Comparison of ENCODE assay signal across 18 cellular contexts in the genomic region with DNA sequence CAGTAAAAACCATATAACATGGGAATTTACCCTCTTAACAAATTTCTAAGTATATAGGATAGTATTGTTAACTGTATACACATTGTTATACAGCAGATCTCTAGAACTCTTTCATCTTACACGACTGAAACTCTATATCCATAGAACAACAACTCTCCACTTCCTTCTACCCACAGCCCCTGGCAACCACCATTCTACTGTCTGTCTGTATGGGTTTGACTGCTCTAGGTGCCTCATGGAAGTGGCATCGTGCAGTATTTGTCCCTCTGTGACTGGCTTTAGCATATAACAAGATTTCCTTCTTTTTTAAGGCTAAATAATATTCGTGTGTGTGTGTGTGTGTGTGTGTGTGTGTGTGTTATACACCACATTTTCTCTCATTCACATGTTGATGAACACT.
"Had no signal": no experiment of that assay in that cellular context is flagged by ENCODE, and none has a peak within 500 bp of the region (broad histone marks: within the 10 kb centered on the region; RNA-seq: fewer than 3 reads in every experiment).

No MANE protein-coding gene starts in this region.

- ATAC-seq: foreskin keratinocyte, SK-N-SH treated with all-trans-retinoic acid at 6 μM for 48 hours had no signal

- DNase-seq: activated CD4-positive, alpha-beta T cell treated with anti-CD3 and anti-CD28 coated beads for 1 hour; activated CD4-positive, alpha-beta T cell treated with anti-CD3 and anti-CD28 coated beads, Interleukin-2, amount 50 U/mL, for 48 hours; activated gamma-delta T cell; caudate nucleus; effector memory CD8-positive, alpha-beta T cell; foreskin keratinocyte; glutamatergic neuron; mammary epithelial cell; midbrain; stimulated activated CD4-positive, alpha-beta T cell treated with anti-CD3 and anti-CD28 coated beads, Interleukin-2, amount 100 ng/mL, for 24 hours; stimulated activated naive CD4-positive, alpha-beta T cell treated with Interleukin-2 at 50 U/mL for 16 hours; T1000 had no signal

- H3K36me3 Mint-ChIP-seq: activated naive CD8-positive, alpha-beta T cell had no signal

- H3K4me3 Mint-ChIP-seq: activated naive CD8-positive, alpha-beta T cell; effector memory CD8-positive, alpha-beta T cell; nephron; type B pancreatic cell had no signal

- H3K4me1 Mint-ChIP-seq: nephron had no signal

- H3K27ac ChIP-seq: epithelial cell of prostate, foreskin keratinocyte, suprapubic skin had no signal

- H3K4me1 ChIP-seq: suprapubic skin had no signal

- H3K27me3 Mint-ChIP-seq: activated naive CD8-positive, alpha-beta T cell; effector memory CD8-positive, alpha-beta T cell; type B pancreatic cell had no signal

- H3K27ac Mint-ChIP-seq: activated naive CD8-positive, alpha-beta T cell; effector memory CD8-positive, alpha-beta T cell; nephron; type B pancreatic cell had no signal

- H3K9me3 ChIP-seq: suprapubic skin had no signal

- H3K4me3 ChIP-seq: suprapubic skin had no signal

- H3K27me3 ChIP-seq: foreskin keratinocyte, suprapubic skin had no signal

- H3K9me3 Mint-ChIP-seq: nephron, type B pancreatic cell had no signal
